15 cellular contexts compared by ENCODE assay signal in the genomic region with DNA sequence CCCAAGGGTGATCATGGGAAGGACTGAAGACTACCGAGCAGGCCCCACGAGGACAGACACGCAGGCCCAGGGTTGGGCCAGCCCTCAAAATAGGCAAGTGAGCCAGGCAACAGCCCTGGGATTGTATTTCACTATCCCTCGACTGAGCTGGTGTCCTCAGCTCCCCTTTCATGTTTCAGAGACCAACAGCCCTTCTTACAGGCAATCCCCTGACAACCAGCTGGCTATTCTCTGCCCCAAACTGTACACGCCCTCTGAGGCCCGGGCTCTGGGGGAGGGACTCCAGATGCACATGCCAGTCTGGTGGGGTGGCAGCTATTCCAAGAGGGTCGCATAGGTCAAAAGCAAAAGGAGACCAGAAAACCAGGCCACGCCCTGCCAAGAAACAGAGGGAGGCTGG.
DNase-seq lines count a peak whose midpoint lies in the region; ATAC-seq and TF ChIP-seq lines count a peak whose summit lies in the region.
"Had no signal": no experiment of that assay in that cellular context is flagged by ENCODE, and none has a peak within 500 bp of the region (broad histone marks: within the 10 kb centered on the region; RNA-seq: fewer than 3 reads in every experiment).

No MANE protein-coding gene starts in this region.

- no peaks in the 10 kb centered on the region for H3K36me3 Mint-ChIP-seq in activated T-helper 17 cell treated with anti-CD3 and anti-CD28 coated beads, Interleukin-2, amount 50 U/mL, for 72 hours (ENCODE audit: low read depth)
- H3K36me3 Mint-ChIP-seq: naive B cell had no signal

- TF ChIP-seq CTCF in HEK293 (tag by site-specific recombination; IDR thresholded peaks at IDR 0.05) (no peak), hepatocyte (IDR thresholded peaks at IDR 0.05; ENCODE audit: poor library complexity) (no peak), brain microvascular endothelial cell (IDR thresholded peaks at IDR 0.05; ENCODE audit: low read depth, low read length, missing control alignments) (no peak)

- peak overlapping the region; percentile 69 to 87 (median 76) for H3K9ac ChIP-seq in skeletal muscle tissue (ENCODE audit: low read depth in 1 of 3, low read length in 3 of 3)

- H3K36me3 ChIP-seq in HEK293 (ENCODE audit: control insufficient read depth in 2 of 2, insufficient read depth in 1 of 2, low read length in 2 of 2) (no peaks in the 10 kb centered on the region), hepatocyte (replicated peaks; ENCODE audit: insufficient read depth, low read depth) (no peaks in the 10 kb centered on the region), skeletal muscle tissue (ENCODE audit: control insufficient read depth in 3 of 3, insufficient read depth in 3 of 3, low read length in 3 of 3) (no peaks in the 10 kb centered on the region), brain microvascular endothelial cell (replicated peaks) (no peaks in the 10 kb centered on the region)
- H3K36me3 ChIP-seq: right lobe of liver had no signal

- H3K9me2 ChIP-seq in hepatocyte (replicated peaks; ENCODE audit: insufficient read depth): no peaks in the 10 kb centered on the region

- no peak overlapping the region for H2AFZ ChIP-seq in hepatocyte

- H3K9me3 ChIP-seq in HEK293 (ENCODE audit: control insufficient read depth, insufficient read depth, low read depth, low read length): no peaks in the 10 kb centered on the region
- no peaks in the 10 kb centered on the region for H3K9me3 ChIP-seq in hepatocyte (ENCODE audit: low read depth)
- no peaks in the 10 kb centered on the region for H3K9me3 ChIP-seq in skeletal muscle tissue (ENCODE audit: control insufficient read depth in 3 of 3, low read length in 3 of 3)
- H3K9me3 ChIP-seq: right lobe of liver had no signal

- CTCF ChIA-PET in HEK293 (lab: Yijun Ruan, JAX): interaction anchor here (0.7 to 0.9 kb wide), 2 partner anchors 24 to 125 kb away, joined by 3 read pairs; no protein-coding TSS in a partner anchor

- WGBS in hepatocyte (ENCODE audit: low lambda C conversion rate, missing lambda C conversion rate): 76% methylated on average over 8 of the region's 8 CpGs

- in situ Hi-C loops in brain microvascular endothelial cell (cut with HindIII; ENCODE audit: low pct_ligation_motif_present, low sequenced_read_pairs): no loop called here

- no peak overlapping the region for H3K4me3 Mint-ChIP-seq in activated T-helper 17 cell treated with anti-CD3 and anti-CD28 coated beads, Interleukin-2, amount 50 U/mL, for 72 hours
- H3K4me3 Mint-ChIP-seq in stimulated activated naive CD8-positive, alpha-beta T cell treated with anti-CD3 and anti-CD28 coated beads, Interleukin-15, amount 100 ng/mL, for 72 hours: no peak overlapping the region
- H3K4me3 Mint-ChIP-seq: activated naive CD4-positive, alpha-beta T cell treated with anti-CD3 and anti-CD28 coated beads for 36 hours; naive B cell had no signal

- H3K9me3 Mint-ChIP-seq in activated T-helper 17 cell treated with anti-CD3 and anti-CD28 coated beads, Interleukin-2, amount 50 U/mL, for 72 hours: peaks cover 8% of the 10 kb centered on the region
- H3K9me3 Mint-ChIP-seq in stimulated activated naive CD8-positive, alpha-beta T cell treated with anti-CD3 and anti-CD28 coated beads, Interleukin-15, amount 100 ng/mL, for 72 hours: peaks cover 11 to 25% of the 10 kb centered on the region in 2 donors

- H3K4me1 ChIP-seq in HEK293 (ENCODE audit: control insufficient read depth, insufficient read depth, low read length) (no peaks in the 10 kb centered on the region), hepatocyte (ENCODE audit: insufficient read depth) (peaks cover 23% of the 10 kb centered on the region), skeletal muscle tissue (ENCODE audit: control insufficient read depth in 3 of 3, insufficient read depth in 3 of 3, low read length in 3 of 3) (peaks cover 36 to 42% (median 42%) of the 10 kb centered on the region in 3 donors)
- H3K4me1 ChIP-seq: right lobe of liver had no signal

- POLR2A ChIA-PET in HEK293 (lab: Yijun Ruan, JAX): interaction anchor here (1.1 to 1.2 kb wide), 2 partner anchors 17 to 161 kb away, joined by 3 to 5 read pairs; no protein-coding TSS in a partner anchor

- no peak for ATAC-seq in activated T-helper 17 cell treated with anti-CD3 and anti-CD28 coated beads, Interleukin-2, amount 50 U/mL, for 72 hours (replicated peaks)
- ATAC-seq in stimulated activated naive CD8-positive, alpha-beta T cell treated with anti-CD3 and anti-CD28 coated beads, Interleukin-15, amount 100 ng/mL, for 72 hours: no peak

- DNase-seq in hepatocyte (ENCODE audit: low spot score) (no peak), NCI-H146 treated with DMSO at 0.1 percent for 48 hours (lab: John Stamatoyannopoulos, UW; ENCODE audit: unreplicated experiment) (no peak), DMS153 (lab: John Stamatoyannopoulos, UW) (no peak), brain microvascular endothelial cell (no peak)
- no peak for DNase-seq in stimulated activated naive CD8-positive, alpha-beta T cell treated with anti-CD3 and anti-CD28 coated beads, Interleukin-15, amount 100 ng/mL, for 72 hours
- DNase-seq: activated CD4-positive, CD25-positive, alpha-beta regulatory T cell; activated naive CD4-positive, alpha-beta T cell treated with anti-CD3 and anti-CD28 coated beads for 36 hours; glutamatergic neuron; kidney; naive B cell; stimulated activated naive CD4-positive, alpha-beta T cell treated with Interleukin-2 at 50 U/mL for 16 hours had no signal

- no peak overlapping the region for H3K4me2 ChIP-seq in hepatocyte

- no peaks in the 10 kb centered on the region for H3K27me3 Mint-ChIP-seq in activated T-helper 17 cell treated with anti-CD3 and anti-CD28 coated beads, Interleukin-2, amount 50 U/mL, for 72 hours
- H3K27me3 Mint-ChIP-seq in stimulated activated naive CD8-positive, alpha-beta T cell treated with anti-CD3 and anti-CD28 coated beads, Interleukin-15, amount 100 ng/mL, for 72 hours: peaks cover 17% of the 10 kb centered on the region
- H3K27me3 Mint-ChIP-seq: naive B cell had no signal

- peaks cover 21% of the 10 kb centered on the region for H3K4me1 Mint-ChIP-seq in activated T-helper 17 cell treated with anti-CD3 and anti-CD28 coated beads, Interleukin-2, amount 50 U/mL, for 72 hours
- peaks cover 75% of the 10 kb centered on the region for H3K4me1 Mint-ChIP-seq in stimulated activated naive CD8-positive, alpha-beta T cell treated with anti-CD3 and anti-CD28 coated beads, Interleukin-15, amount 100 ng/mL, for 72 hours

- H3K79me2 ChIP-seq in hepatocyte: no peaks in the 10 kb centered on the region

- peak overlapping the region; percentile 13 for H3K27ac Mint-ChIP-seq in activated T-helper 17 cell treated with anti-CD3 and anti-CD28 coated beads, Interleukin-2, amount 50 U/mL, for 72 hours
- H3K27ac Mint-ChIP-seq in stimulated activated naive CD8-positive, alpha-beta T cell treated with anti-CD3 and anti-CD28 coated beads, Interleukin-15, amount 100 ng/mL, for 72 hours: no peak overlapping the region
- H3K27ac Mint-ChIP-seq: activated naive CD4-positive, alpha-beta T cell treated with anti-CD3 and anti-CD28 coated beads for 36 hours had no signal

- H3K27ac ChIP-seq in HEK293 (ENCODE audit: extremely low read depth, low read depth, low read length) (no peak overlapping the region), hepatocyte (peak overlapping the region; percentile 76), skeletal muscle tissue (ENCODE audit: low read depth, low read length) (peak overlapping the region; percentile 98), brain microvascular endothelial cell (no peak overlapping the region)
- H3K27ac ChIP-seq: right lobe of liver had no signal

- H3K4me3 ChIP-seq in HEK293 (ENCODE audit: low read depth, low read length): no peak overlapping the region
- no peak overlapping the region for H3K4me3 ChIP-seq in hepatocyte
- peak overlapping the region in 2 of 3 donors; percentile 18 to 54 for H3K4me3 ChIP-seq in skeletal muscle tissue (ENCODE audit: low read length in 3 of 3)
- no peak overlapping the region for H3K4me3 ChIP-seq in brain microvascular endothelial cell (ENCODE audit: low read depth, low read length)
- H3K4me3 ChIP-seq: right lobe of liver had no signal

- H3K27me3 ChIP-seq in hepatocyte (no peaks in the 10 kb centered on the region), skeletal muscle tissue (ENCODE audit: control insufficient read depth in 3 of 3, insufficient read depth in 3 of 3, low read length in 3 of 3) (no peaks in the 10 kb centered on the region), brain microvascular endothelial cell (replicated peaks) (no peaks in the 10 kb centered on the region)
- H3K27me3 ChIP-seq: right lobe of liver had no signal

- no peaks in the 10 kb centered on the region for H4K20me1 ChIP-seq in hepatocyte (ENCODE audit: insufficient read depth, poor library complexity, severe bottlenecking)

TF ChIP-seq in HEK293, 187 proteins besides CTCF, POLR2A, EP300 and RAD21:
- TF ChIP-seq ZNF341 (tag by site-specific recombination; IDR thresholded peaks at IDR 0.05; ENCODE audit: low read depth): peak; percentile 24; the same call in 1 of the 2 replicates
- TF ChIP-seq, protein P1, sequence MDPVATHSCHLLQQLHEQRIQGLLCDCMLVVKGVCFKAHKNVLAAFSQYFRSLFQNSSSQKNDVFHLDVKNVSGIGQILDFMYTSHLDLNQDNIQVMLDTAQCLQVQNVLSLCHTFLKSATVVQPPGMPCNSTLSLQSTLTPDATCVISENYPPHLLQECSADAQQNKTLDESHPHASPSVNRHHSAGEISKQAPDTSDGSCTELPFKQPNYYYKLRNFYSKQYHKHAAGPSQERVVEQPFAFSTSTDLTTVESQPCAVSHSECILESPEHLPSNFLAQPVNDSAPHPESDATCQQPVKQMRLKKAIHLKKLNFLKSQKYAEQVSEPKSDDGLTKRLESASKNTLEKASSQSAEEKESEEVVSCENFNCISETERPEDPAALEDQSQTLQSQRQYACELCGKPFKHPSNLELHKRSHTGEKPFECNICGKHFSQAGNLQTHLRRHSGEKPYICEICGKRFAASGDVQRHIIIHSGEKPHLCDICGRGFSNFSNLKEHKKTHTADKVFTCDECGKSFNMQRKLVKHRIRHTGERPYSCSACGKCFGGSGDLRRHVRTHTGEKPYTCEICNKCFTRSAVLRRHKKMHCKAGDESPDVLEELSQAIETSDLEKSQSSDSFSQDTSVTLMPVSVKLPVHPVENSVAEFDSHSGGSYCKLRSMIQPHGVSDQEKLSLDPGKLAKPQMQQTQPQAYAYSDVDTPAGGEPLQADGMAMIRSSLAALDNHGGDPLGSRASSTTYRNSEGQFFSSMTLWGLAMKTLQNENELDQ (tag by site-specific recombination; IDR thresholded peaks at IDR 0.05; ENCODE audit: low read depth): no peak
TF ChIP-seq in HEK293: peak in this region for 1.

Comparison
In these comparisons a context has a peak if more than half of its experiments do, and no peak if none do; other contexts are left out.
1. H3K27ac ChIP-seq: peak in hepatocyte (single experiment) and skeletal muscle tissue (single experiment); none in HEK293 (single experiment) and brain microvascular endothelial cell (single experiment).
2. H3K4me3 ChIP-seq: peak in skeletal muscle tissue (2 of 3); none in HEK293 (single experiment), hepatocyte (single experiment) and brain microvascular endothelial cell (single experiment).